Comparison of ENCODE assay signal across 16 cellular contexts in genomic region chr7:4734587-4735365, GRCh38. TPM values are rescaled to one million over a fixed set of nuclear protein-coding genes. Genes with fewer than 3 reads are reported as not detected.
DNase-seq lines count a peak whose midpoint lies in the region; ATAC-seq and TF ChIP-seq lines count a peak whose summit lies in the region.
"Had no signal": no experiment of that assay in that cellular context is flagged by ENCODE, and none has a peak within 500 bp of the region (broad histone marks: within the 10 kb centered on the region; RNA-seq: fewer than 3 reads in every experiment).

No MANE protein-coding gene starts in this region.

- TF ChIP-seq POLR2A in heart left ventricle (IDR thresholded peaks at IDR 0.05) = no peak

- TF ChIP-seq CTCF in heart left ventricle (IDR thresholded peaks at IDR 0.05) = no peak

- intact Hi-C loops in heart left ventricle (cut with DNase I) = loop anchor here in 2 of 10 donors (5.0 kb wide), 2 partner anchors 52 to 92 kb away; partner anchors contain the start of gene FOXK1 (in 1 of the 2)
- intact Hi-C loops in posterior vena cava (cut with DNase I) = no loop called here
- intact Hi-C loops in activated CD4-positive, alpha-beta memory T cell treated with anti-CD3 and anti-CD28 coated beads for 36 hours (cut with micrococcal nuclease) = no loop called here

- H3K27me3 ChIP-seq in heart left ventricle = no peaks in the 10 kb centered on the region
- H3K27me3 ChIP-seq: left lung had no signal

- H3K9me3 ChIP-seq in T-helper 17 cell (ENCODE audit: control insufficient read depth, low read length, poor library complexity, severe bottlenecking) (no peaks in the 10 kb centered on the region), heart left ventricle (no peaks in the 10 kb centered on the region)
- H3K9me3 ChIP-seq: HAP-1, left lung, SK-N-SH had no signal

- no peaks in the 10 kb centered on the region for H3K9me3 Mint-ChIP-seq in activated CD4-positive, alpha-beta memory T cell treated with anti-CD3 and anti-CD28 coated beads for 36 hours

- H3K27ac ChIP-seq in heart left ventricle = peak overlapping the region in 9 of 12 donors; percentile 17 to 73 (median 39)
- H3K27ac ChIP-seq: VCaP had no signal

- H3K4me3 ChIP-seq in heart left ventricle = no peak overlapping the region
- H3K4me3 ChIP-seq: GM12878, HAP-1, left lung, smooth muscle cell had no signal

- 50 to 64% (median 57%) methylated on average over 23 to 24 of the region's 24 CpGs for WGBS in heart left ventricle, 4 donors

- no peak overlapping the region for H3K4me3 Mint-ChIP-seq in T-helper 17 cell
- H3K4me3 Mint-ChIP-seq in activated CD4-positive, alpha-beta memory T cell treated with anti-CD3 and anti-CD28 coated beads for 36 hours = no peak overlapping the region
- H3K4me3 Mint-ChIP-seq: activated CD8-positive, alpha-beta memory T cell treated with anti-CD3 and anti-CD28 coated beads, Interleukin-2, amount 10 ng/mL, durations not matched to agents 7 days and 5 days had no signal

- H3K27me3 Mint-ChIP-seq in T-helper 17 cell = no peaks in the 10 kb centered on the region
- no peaks in the 10 kb centered on the region for H3K27me3 Mint-ChIP-seq in activated CD4-positive, alpha-beta memory T cell treated with anti-CD3 and anti-CD28 coated beads for 36 hours
- H3K27me3 Mint-ChIP-seq: activated CD8-positive, alpha-beta memory T cell treated with anti-CD3 and anti-CD28 coated beads, Interleukin-2, amount 10 ng/mL, durations not matched to agents 7 days and 5 days had no signal

- no peak for ATAC-seq in T-helper 17 cell
- ATAC-seq in heart left ventricle = peak; percentile 30 to 80 (median 40)
- ATAC-seq: GM12878, left lung had no signal

- peaks cover 3 to 52% (median 32%) of the 10 kb centered on the region in 12 donors for H3K4me1 ChIP-seq in heart left ventricle
- H3K4me1 ChIP-seq: HAP-1 had no signal

- CTCF ChIA-PET in activated CD4-positive, alpha-beta memory T cell treated with anti-CD3 and anti-CD28 coated beads for 36 hours (lab: Charles Lee) = no interaction called here

- no peaks in the 10 kb centered on the region for H3K36me3 Mint-ChIP-seq in T-helper 17 cell (ENCODE audit: low read depth)
- H3K36me3 Mint-ChIP-seq in activated CD4-positive, alpha-beta memory T cell treated with anti-CD3 and anti-CD28 coated beads for 36 hours = peaks cover 7% of the 10 kb centered on the region

- H3K27ac Mint-ChIP-seq in T-helper 17 cell = peak overlapping the region; percentile 86
- H3K27ac Mint-ChIP-seq in activated CD4-positive, alpha-beta memory T cell treated with anti-CD3 and anti-CD28 coated beads for 36 hours = no peak overlapping the region
- H3K27ac Mint-ChIP-seq: activated CD8-positive, alpha-beta memory T cell treated with anti-CD3 and anti-CD28 coated beads, Interleukin-2, amount 10 ng/mL, durations not matched to agents 7 days and 5 days had no signal

- DNase-seq in Ammon's horn (ENCODE audit: low spot score) (peak; percentile 79), T-helper 17 cell (no peak), heart left ventricle (no peak), nucleus accumbens (lab: John Stamatoyannopoulos, UW) (peak in 37 of 56 donors; percentile 9 to 78 (median 46)), EL (no peak), posterior vena cava (ENCODE audit: low spot score) (no peak), amniotic stem cell (lab: John Stamatoyannopoulos, UW) (no peak)
- DNase-seq in activated CD4-positive, alpha-beta memory T cell treated with anti-CD3 and anti-CD28 coated beads for 36 hours = no peak
- DNase-seq: left lung, NCI-H1105, SK-N-SH had no signal

- H3K4me1 Mint-ChIP-seq in T-helper 17 cell = peaks cover 42% of the 10 kb centered on the region
- peaks cover 42% of the 10 kb centered on the region for H3K4me1 Mint-ChIP-seq in activated CD4-positive, alpha-beta memory T cell treated with anti-CD3 and anti-CD28 coated beads for 36 hours (ENCODE audit: low read depth)

- H3K36me3 ChIP-seq in heart left ventricle = peaks cover 0 to 13% (median 0%) of the 10 kb centered on the region in 9 donors
- H3K36me3 ChIP-seq: HAP-1 had no signal

- POLR2A ChIA-PET in activated CD4-positive, alpha-beta memory T cell treated with anti-CD3 and anti-CD28 coated beads for 36 hours (lab: Charles Lee) = no interaction called here

RNA-seq across cellular contexts. Expression of gene AP5Z1, which starts 40.6 kb away (rescaled TPM):
- total RNA-seq in T-helper 17 cell = 100 to 1,000 TPM in 1 of 2 donors, 10 to 100 TPM in 1; 87.6 to 112 TPM
- total RNA-seq in heart left ventricle = 10 to 100 TPM in 7 of 9 donors, 1 to 10 TPM in 2; 8.4 to 31.9 (median 12.0) TPM
- polyA plus RNA-seq in heart left ventricle = 10 to 100 TPM; 14.9 to 17.3 TPM
- 10 to 100 TPM; 27.8 to 29.0 TPM for total RNA-seq in posterior vena cava
- total RNA-seq in activated CD4-positive, alpha-beta memory T cell treated with anti-CD3 and anti-CD28 coated beads for 36 hours = 10 to 100 TPM; 21.6 to 24.1 TPM

RNA-seq across cellular contexts. Expression of gene FOXK1, which starts 52.7 kb away (rescaled TPM):
- total RNA-seq in T-helper 17 cell (10 to 100 TPM; 59.8 to 60.9 TPM), heart left ventricle (10 to 100 TPM; 12.4 to 43.7 (median 22.5) TPM), posterior vena cava (10 to 100 TPM; 30.5 to 32.3 TPM)
- 1 to 10 TPM; 9.3 to 9.4 TPM for polyA plus RNA-seq in heart left ventricle
- total RNA-seq in activated CD4-positive, alpha-beta memory T cell treated with anti-CD3 and anti-CD28 coated beads for 36 hours = 10 to 100 TPM; 25.9 to 26.6 TPM

Comparison
In these comparisons a context has a peak if more than half of its experiments do, and no peak if none do; other contexts are left out.
1. DNase-seq: peak in Ammon's horn (single experiment) and nucleus accumbens (37 of 56); none in T-helper 17 cell (0 of 3), heart left ventricle (0 of 5), EL (single experiment), posterior vena cava (single experiment), activated CD4-positive, alpha-beta memory T cell treated with anti-CD3 and anti-CD28 coated beads for 36 hours (single experiment) and amniotic stem cell (single experiment).